ENCODE assay signal across 10 cellular contexts in the genomic region with DNA sequence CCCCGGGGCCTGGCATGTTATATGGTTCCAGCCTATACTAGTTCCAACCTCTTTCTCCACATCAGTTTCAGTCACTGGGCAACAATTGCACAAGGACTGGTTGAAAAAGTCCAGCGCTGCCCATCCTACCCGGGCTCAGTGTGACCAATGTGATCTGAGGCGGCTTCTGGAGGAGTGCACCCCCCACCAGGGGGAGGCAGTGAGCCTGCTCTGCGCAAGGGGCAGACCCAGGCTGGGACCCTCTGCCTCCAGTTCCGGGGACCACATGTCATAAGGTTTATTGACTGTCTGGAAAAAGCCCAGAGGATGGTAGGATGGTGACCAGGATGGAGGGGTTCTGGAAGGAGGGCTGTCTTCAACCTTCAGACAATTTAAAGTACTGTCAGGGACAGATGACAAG. TPM values are rescaled to one million over a fixed set of nuclear protein-coding genes. Genes with fewer than 3 reads are reported as not detected.
DNase-seq lines count a peak whose midpoint lies in the region; ATAC-seq, FAIRE-seq and TF ChIP-seq lines count a peak whose summit lies in the region.
"Had no signal": no experiment of that assay in that cellular context is flagged by ENCODE, and none has a peak within 500 bp of the region (broad histone marks: within the 10 kb centered on the region; RNA-seq: fewer than 3 reads in every experiment).

No MANE protein-coding gene starts in this region.

- H4K20me1 ChIP-seq in GM12878 (ENCODE audit: control insufficient read depth, insufficient read depth) = no peaks in the 10 kb centered on the region

- no peak for TF ChIP-seq RAD21 in GM12878 (IDR thresholded peaks at IDR 0.05; ENCODE audit: insufficient read depth, low read depth, low read length)

- no peak overlapping the region for H3K4ac ChIP-seq in neuronal stem cell (ENCODE audit: low read length)

- no peak overlapping the region for H4K8ac ChIP-seq in neuronal stem cell (ENCODE audit: low read depth, low read length)

- DNase-seq in NCI-H82 (lab: John Stamatoyannopoulos, UW) (peak; percentile 52), NCI-H82 treated with DMSO at 0.1 percent for 48 hours (lab: John Stamatoyannopoulos, UW; ENCODE audit: unreplicated experiment) (no peak), HuH-7 (ENCODE audit: low spot score) (peak; percentile 46), GM12878 (ENCODE audit: low read depth, low spot score) (no peak), neuronal stem cell (ENCODE audit: low spot score) (no peak), SW 1271 (lab: John Stamatoyannopoulos, UW) (no peak), globus pallidus (ENCODE audit: low spot score) (no peak)
- DNase-seq: KG1 had no signal

- SMC1A ChIA-PET in GM12878 (lab: Charles Lee; ENCODE audit: uncharacterized antibody, unreplicated experiment) = interaction anchor here (1.7 kb wide), 1 partner anchor 371 kb away, joined by 4 read pairs; no protein-coding TSS in a partner anchor

- no peak overlapping the region for H3K4me2 ChIP-seq in GM12878 (ENCODE audit: control insufficient read depth, insufficient read depth)
- H3K4me2 ChIP-seq in neuronal stem cell (ENCODE audit: insufficient read depth, low read length, poor library complexity, severe bottlenecking) = no peak overlapping the region

- no peaks in the 10 kb centered on the region for H3K9me3 ChIP-seq in GM12878 (replicated peaks; ENCODE audit: control insufficient read depth, insufficient read depth, low read length)
- no peaks in the 10 kb centered on the region for H3K9me3 ChIP-seq in neuronal stem cell (replicated peaks in 1 of 2; ENCODE audit: control insufficient read depth in 2 of 2, insufficient read depth in 1 of 2, low read depth in 1 of 2, low read length in 2 of 2)

- no peak for TF ChIP-seq EP300 in GM12878 (IDR thresholded peaks at IDR 0.05; ENCODE audit: borderline replicate concordance in 1 of 2, control insufficient read depth in 1 of 2, low read depth in 2 of 2, low read length in 2 of 2)

- H3K14ac ChIP-seq in neuronal stem cell (ENCODE audit: low read length) = no peak overlapping the region

- in situ Hi-C loops in GM12878 (cut with MboI) = no loop called here

- H3K9ac ChIP-seq in GM12878 (ENCODE audit: control insufficient read depth, insufficient read depth, low read length) (no peak overlapping the region), neuronal stem cell (ENCODE audit: low read depth, low read length, poor library complexity) (no peak overlapping the region)

- RAD21 ChIA-PET in GM12878 (lab: Charles Lee; ENCODE audit: unreplicated experiment) = no interaction called here

- TF ChIP-seq CTCF in GM12878 (IDR thresholded peaks at IDR 0.05 in 2 of 3, conservative IDR thresholded peaks at IDR 0.05 in 1 of 3; ENCODE audit: control insufficient read depth in 2 of 3, extremely low read depth in 1 of 3, insufficient read depth in 1 of 3, low read depth in 3 of 3, low read length in 3 of 3) = peak; percentile 37 to 68 (median 48)

- no peak overlapping the region for H4K91ac ChIP-seq in neuronal stem cell (ENCODE audit: low read depth, low read length, poor library complexity)

- H3K18ac ChIP-seq in neuronal stem cell (ENCODE audit: low read length) = no peak overlapping the region

- H3K4me1 ChIP-seq in GM12878 (ENCODE audit: control insufficient read depth, insufficient read depth, low read length) (peaks cover 22% of the 10 kb centered on the region), neuronal stem cell (ENCODE audit: control insufficient read depth in 2 of 2, insufficient read depth in 1 of 2, low read depth in 1 of 2, low read length in 2 of 2) (no peaks in the 10 kb centered on the region)

- no peaks in the 10 kb centered on the region for H3K36me3 ChIP-seq in GM12878 (ENCODE audit: control insufficient read depth in 2 of 2, insufficient read depth in 2 of 2, low read length in 1 of 2)
- H3K36me3 ChIP-seq in neuronal stem cell (replicated peaks in 1 of 2; ENCODE audit: control insufficient read depth in 2 of 2, insufficient read depth in 2 of 2, low read length in 2 of 2) = peaks cover 0 to 1% of the 10 kb centered on the region in 2 donors

- POLR2A ChIA-PET in GM12878 (lab: Charles Lee) = interaction anchor here (0.6 kb wide), 1 partner anchor 307 kb away, joined by 4 read pairs; no protein-coding TSS in a partner anchor

- H3K4me3 ChIP-seq in GM12878 (no peak overlapping the region), neuronal stem cell (ENCODE audit: low read length in 2 of 2) (no peak overlapping the region)

- no peak overlapping the region for H3K23ac ChIP-seq in neuronal stem cell (ENCODE audit: low read depth, low read length, poor library complexity)

- peak overlapping the region; percentile 68 for H2BK15ac ChIP-seq in neuronal stem cell (ENCODE audit: low read length)

- WGBS in GM12878 (ENCODE audit: insufficient coverage, insufficient replicate concordance, low lambda C conversion rate, missing lambda C conversion rate) = 64% methylated on average over 6 of the region's 6 CpGs
- no CpG with 5 or more reads among the region's 6 CpGs for WGBS in neuronal stem cell (ENCODE audit: extremely low coverage in 2 of 2, insufficient read length in 2 of 2, insufficient replicate concordance in 1 of 2), 2 donors

- H2BK120ac ChIP-seq in neuronal stem cell (ENCODE audit: low read depth, low read length) = peak overlapping the region; percentile 20

- no peak overlapping the region for H2AK5ac ChIP-seq in neuronal stem cell (ENCODE audit: low read depth, low read length)

- H3K79me2 ChIP-seq in GM12878 (ENCODE audit: control insufficient read depth, insufficient read depth, low read length) = no peaks in the 10 kb centered on the region

- no peak overlapping the region for H2BK12ac ChIP-seq in neuronal stem cell (ENCODE audit: low read length)

- BruUV-seq in GM12878 (replicated peaks; lab: Mats Ljungman, UMichigan) = no TSS peak

- H3K27ac ChIP-seq in GM12878 (ENCODE audit: control insufficient read depth, insufficient read depth) (no peak overlapping the region), neuronal stem cell (replicated peaks; ENCODE audit: low read length) (no peak overlapping the region)

- intact Hi-C loops in GM12878 (cut with micrococcal nuclease; ENCODE audit: unreplicated experiment) = loop anchor here (1.0 kb wide), 1 partner anchor 372 kb away; no protein-coding TSS in a partner anchor

- CTCF ChIA-PET in GM12878 (lab: Yijun Ruan, JAX) = interaction anchor here (1.1 to 1.9 kb wide), 6 partner anchors 19 to 372 kb away, joined by 3 to 23 read pairs (median 8); a partner anchor contains a TSS

- no peak overlapping the region for H2BK5ac ChIP-seq in neuronal stem cell (ENCODE audit: low read length)

- H2AFZ ChIP-seq in GM12878 (ENCODE audit: control insufficient read depth, low read depth, low read length) (no peak overlapping the region), neuronal stem cell (ENCODE audit: low read length) (no peak overlapping the region)

- no peaks in the 10 kb centered on the region for H3K79me1 ChIP-seq in neuronal stem cell (ENCODE audit: low read depth, low read length)

- no peak for FAIRE-seq in GM12878 (lab: Jason Lieb, UNC)
- FAIRE-seq: A204.1 had no signal

- TF ChIP-seq POLR2A in GM12878 (IDR thresholded peaks at IDR 0.05; ENCODE audit: low read depth, low read length) = no peak

- ATAC-seq in GM12878 (peak; percentile 65), GM19463 (IDR thresholded peaks at IDR 0.05; ENCODE audit: unreplicated experiment) (no peak)

- no peaks in the 10 kb centered on the region; a peak in 1 of 4 replicates for H3K27me3 ChIP-seq in GM12878 (replicated peaks in 1 of 2; ENCODE audit: control insufficient read depth in 2 of 2, insufficient read depth in 2 of 2, low read length in 1 of 2)
- peaks cover 0 to 6% (median 0%) of the 10 kb centered on the region in 3 experiments for H3K27me3 ChIP-seq in neuronal stem cell (ENCODE audit: control insufficient read depth in 3 of 3, insufficient read depth in 3 of 3, low read depth in 1 of 3, low read length in 3 of 3)

TF ChIP-seq in GM12878, 131 proteins besides CTCF, POLR2A, EP300 and RAD21 (continues in another document):
- TF ChIP-seq BCL11A (IDR thresholded peaks at IDR 0.05; ENCODE audit: low read depth, low read length) (no peak), CEBPB (IDR thresholded peaks at IDR 0.05; ENCODE audit: borderline replicate concordance in 1 of 2, low read depth in 2 of 2, low read length in 2 of 2) (no peak), TCF3 (IDR thresholded peaks at IDR 0.05; ENCODE audit: borderline replicate concordance, insufficient read depth, low read depth, low read length) (no peak), EZH2 (IDR thresholded peaks at IDR 0.05; ENCODE audit: borderline replicate concordance, control insufficient read depth, low read depth, low read length) (no peak), SREBF2 (IDR thresholded peaks at IDR 0.05; ENCODE audit: low read length) (no peak), NR2C2 (IDR thresholded peaks at IDR 0.05; ENCODE audit: borderline replicate concordance, control insufficient read depth, insufficient read length, low read depth) (no peak), IKZF1 (conservative IDR thresholded peaks at IDR 0.05) (no peak)

RNA-seq across cellular contexts. Expression of a gene that starts 25.6 kb away (rescaled TPM):
- total RNA-seq in GM12878 (2013; cell fraction: nucleolus; rRNA removed) = 0.23 TPM in 1 of 2 replicates, not detected in the other
- not detected in 2 replicates for total RNA-seq in GM12878 (2014; rRNA removed)
- total RNA-seq in GM12878 (2014; rRNA removed; fragmentation: Illumina TruSeq; extraction: Trizol) = not detected in 2 replicates
- not detected in 2 replicates for total RNA-seq in GM12878 (2021)
- polyA plus RNA-seq in GM12878 (2011; ENCODE audit: low read depth) = not detected
- polyA plus RNA-seq in GM12878 (2011; rRNA removed) = not detected in 2 replicates
- polyA plus RNA-seq in GM12878 (2011; cell fraction: cytosol; rRNA removed) = not detected in 2 replicates
- polyA plus RNA-seq in GM12878 (2011; cell fraction: nucleus; rRNA removed) = not detected in 2 replicates
- 0.26 TPM in 1 of 2 replicates, not detected in the other for polyA plus RNA-seq in GM12878 (2012)
- not detected in 2 replicates for polyA plus RNA-seq in GM12878 (2014; fragmentation: Illumina TruSeq; extraction: Trizol)
- under 1 TPM; 0.05 to 0.11 TPM for polyA plus RNA-seq in GM12878 (2014; fragmentation: Nextera tagmentation; extraction: Ambion mirVana)
- not detected in 2 replicates for polyA plus RNA-seq in GM12878 (2014; rRNA removed)
- polyA plus RNA-seq in GM12878 (2016; fragmentation: Nextera tagmentation; extraction: Ambion mirVana) = under 1 TPM in 1 of 2 experiments, not detected in 1; 0.11 TPM
- not detected in 2 replicates for polyA minus RNA-seq in GM12878 (2011; rRNA and poly(A)+ RNA removed)
- polyA minus RNA-seq in GM12878 (2011; cell fraction: cytosol; rRNA and poly(A)+ RNA removed) = not detected in 2 replicates
- polyA minus RNA-seq in GM12878 (2011; cell fraction: nucleus; rRNA and poly(A)+ RNA removed) = not detected in 2 replicates
- polyA plus RNA-seq in neuronal stem cell (2013, experiment 1 of 2) = 0.03 TPM
- 0.11 TPM for polyA plus RNA-seq in neuronal stem cell (2013, experiment 2 of 2)

Comparison
In these comparisons a context has a peak if more than half of its experiments do, and no peak if none do; other contexts are left out.
1. DNase-seq: peak in NCI-H82 (single experiment) and HuH-7 (single experiment); none in NCI-H82 treated with DMSO at 0.1 percent for 48 hours (single experiment), GM12878 (single experiment), neuronal stem cell (single experiment), SW 1271 (0 of 2) and globus pallidus (single experiment).